8 cellular contexts compared by ENCODE assay signal in genomic region chr2:100610381-100610831, GRCh38. TPM values are rescaled to one million over a fixed set of nuclear protein-coding genes. Genes with fewer than 3 reads are reported as not detected.
DNase-seq lines count a peak whose midpoint lies in the region; ATAC-seq and FAIRE-seq lines count a peak whose summit lies in the region.

No MANE protein-coding gene starts in this region.

- in situ Hi-C loops in SK-MEL-5 (cut with HindIII; ENCODE audit: low pct_unique_long_range_greater_than_20kb, low sequenced_read_pairs) = no loop called here

- DNase-seq in DMS114 treated with DMSO at 0.1 percent for 48 hours (lab: John Stamatoyannopoulos, UW; ENCODE audit: unreplicated experiment) (peak; percentile 51), HPDE6-E6E7 (ENCODE audit: extremely low spot score) (peak; percentile 62), SK-MEL-5 (ENCODE audit: low read depth, low spot score) (peak; percentile 80), globus pallidus (ENCODE audit: low spot score) (peak; percentile 62), posterior vena cava (ENCODE audit: low spot score) (peak; percentile 89), urothelium cell line (ENCODE audit: low spot score) (peak; percentile 89)
- peak; percentile 89 for DNase-seq in activated effector memory CD4-positive, alpha-beta T cell treated with anti-CD3 and anti-CD28 coated beads, Interleukin-2, amount 50 U/mL, for 16 hours

- ATAC-seq in HG03095 (IDR thresholded peaks at IDR 0.05; ENCODE audit: unreplicated experiment) = no peak

- intact Hi-C loops in posterior vena cava (cut with DNase I) = loop anchor here (5.0 kb wide), 2 partner anchors 372 to 382 kb away; no protein-coding TSS in a partner anchor

- FAIRE-seq in urothelium cell line (lab: Jason Lieb, UNC) = peak; percentile 91

RNA-seq across cellular contexts. Expression of gene PDCL3, which starts 47.6 kb away (rescaled TPM):
- total RNA-seq in SK-MEL-5 (2014; rRNA removed; shearing (Covaris generic)) = 21.4 and 23.1 TPM in 2 replicates
- 20.7 and 30.7 TPM in 2 replicates for polyA plus RNA-seq in SK-MEL-5 (2015; cell fraction: cytosol; rRNA removed)
- 4.5 and 6.9 TPM in 2 replicates for polyA plus RNA-seq in SK-MEL-5 (2015; cell fraction: nucleus; rRNA removed)
- total RNA-seq in posterior vena cava = 10 to 100 TPM; 24.9 to 39.4 TPM
